In the genomic region with DNA sequence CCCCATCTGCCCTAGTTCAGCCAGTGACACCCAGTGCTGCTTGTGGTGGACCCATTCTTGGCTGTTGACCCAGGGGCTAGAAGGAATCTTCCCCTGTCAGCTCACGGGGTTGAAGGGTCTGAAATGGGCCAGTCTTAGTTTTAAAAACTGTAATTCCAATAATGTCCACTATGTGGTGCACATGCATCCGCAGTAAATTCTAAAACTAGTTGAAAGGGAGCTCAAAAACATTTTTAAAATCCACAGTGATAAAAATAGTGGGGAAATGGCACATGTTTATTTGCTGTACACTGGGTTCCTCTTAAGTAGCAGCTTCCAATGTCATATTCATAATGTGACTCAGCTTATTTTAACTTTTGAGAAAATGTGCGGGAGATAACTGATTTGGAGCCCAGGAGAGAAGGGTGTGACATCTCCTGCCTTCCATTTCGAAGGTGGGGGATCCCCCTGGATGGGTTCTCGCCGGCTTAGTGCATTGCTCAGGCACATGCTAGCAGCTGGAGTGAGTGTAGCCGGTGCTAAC, we compare ENCODE assay signal across 8 cellular contexts. TPM values are rescaled to one million over a fixed set of nuclear protein-coding genes. Genes with fewer than 3 reads are reported as not detected.
A peak's percentile ranks its signal among the peaks of the same experiment; 100 is the strongest.
DNase-seq lines count a peak whose midpoint lies in the region; ATAC-seq, FAIRE-seq and TF ChIP-seq lines count a peak whose summit lies in the region.

No MANE protein-coding gene starts in this region.

- no peaks in the 10 kb centered on the region for H3K79me2 ChIP-seq in K562 (ENCODE audit: control insufficient read depth, insufficient read depth, low read length)

- FAIRE-seq in GM19239 (lab: Jason Lieb, UNC) (peak; percentile 71), K562 (lab: Jason Lieb, UNC) (peak; percentile 86)

- no peaks in the 10 kb centered on the region for H3K27me3 ChIP-seq in CD4-positive, alpha-beta T cell (ENCODE audit: control insufficient read depth, insufficient read depth, low read length)
- no peaks in the 10 kb centered on the region for H3K27me3 ChIP-seq in K562 (ENCODE audit: control insufficient read depth in 2 of 2, insufficient read depth in 2 of 2, low read length in 2 of 2)
- no peaks in the 10 kb centered on the region for H3K27me3 ChIP-seq in iPS DF 6.9 (ENCODE audit: control insufficient read depth, insufficient read depth, low read length)

- peaks cover 16% of the 10 kb centered on the region for H3K4me1 Mint-ChIP-seq in CD4-positive, alpha-beta T cell (ENCODE audit: low read depth)

- H2AFZ ChIP-seq in K562 (ENCODE audit: low read depth, low read length): peak overlapping the region; percentile 63

- peak; percentile 68 to 71 for TF ChIP-seq RAD21 in K562 (CRISPR knock-in tag; conservative IDR thresholded peaks at IDR 0.05 in 1 of 2, IDR thresholded peaks at IDR 0.05 in 1 of 2)

- in situ Hi-C loops in K562 (cut with MboI): no loop called here

- no peak for TF ChIP-seq POLR2A in K562 (conservative IDR thresholded peaks at IDR 0.05)

- H3K4me2 ChIP-seq in K562 (ENCODE audit: insufficient read depth, low read length): peak overlapping the region; percentile 28

- no peaks in the 10 kb centered on the region for H3K9me1 ChIP-seq in K562 (ENCODE audit: control insufficient read depth, insufficient read depth, low read length)

- no peaks in the 10 kb centered on the region for H4K20me1 ChIP-seq in K562 (replicated peaks; ENCODE audit: control insufficient read depth, insufficient read depth, low read length)

- H3K4me3 ChIP-seq in K562 (no peak overlapping the region), iPS DF 6.9 (ENCODE audit: low read length) (no peak overlapping the region), skin epidermis (no peak overlapping the region)

- H3K4me1 ChIP-seq in K562 (replicated peaks in 1 of 2; ENCODE audit: control insufficient read depth in 2 of 2, insufficient read depth in 2 of 2, low read length in 2 of 2) (peaks cover 7 to 8% of the 10 kb centered on the region in 2 experiments; a peak in 3 of 5 replicates), iPS DF 6.9 (ENCODE audit: control insufficient read depth, insufficient read depth, low read length) (no peaks in the 10 kb centered on the region)

- H3K9me3 ChIP-seq in CD4-positive, alpha-beta T cell (ENCODE audit: control insufficient read depth, low read length): no peaks in the 10 kb centered on the region
- H3K9me3 ChIP-seq in K562 (replicated peaks; ENCODE audit: control insufficient read depth, insufficient read depth, low read depth, low read length) (no peaks in the 10 kb centered on the region), iPS DF 6.9 (ENCODE audit: control insufficient read depth, insufficient read depth, low read length) (no peaks in the 10 kb centered on the region)

- peak; percentile 83 for TF ChIP-seq CTCF in CD4-positive, alpha-beta T cell (IDR thresholded peaks at IDR 0.05)
- peak; percentile 54 to 78 (median 78); a peak in 5 of 6 replicates for TF ChIP-seq CTCF in K562 (IDR thresholded peaks at IDR 0.05 in 2 of 3, conservative IDR thresholded peaks at IDR 0.05 in 1 of 3; ENCODE audit: insufficient read depth in 2 of 3, low read depth in 1 of 3, low read length in 3 of 3)

- peak overlapping the region in 1 of 2 experiments; percentile 49; a peak in 1 of 4 replicates for H3K9ac ChIP-seq in K562 (ENCODE audit: insufficient read depth in 1 of 2, low read depth in 2 of 2, low read length in 2 of 2)

- no peak for TF ChIP-seq EP300 in K562 (IDR thresholded peaks at IDR 0.05; ENCODE audit: low read length)

- intact Hi-C loops in CD4-positive, alpha-beta T cell (cut with DNase I, micrococcal nuclease): loop anchor here (1.0 to 10.0 kb wide), 4 partner anchors 64 to 453 kb away; no protein-coding TSS in a partner anchor
- intact Hi-C loops in K562 (cut with micrococcal nuclease): loop anchor here (1.0 to 2.0 kb wide), 2 partner anchors 64 to 73 kb away; no protein-coding TSS in a partner anchor

- no peaks in the 10 kb centered on the region for H3K9me3 Mint-ChIP-seq in CD4-positive, alpha-beta T cell

- H3K36me3 ChIP-seq in K562 (ENCODE audit: control insufficient read depth, insufficient read depth, low read length): no peaks in the 10 kb centered on the region
- no peaks in the 10 kb centered on the region for H3K36me3 ChIP-seq in iPS DF 6.9 (ENCODE audit: control insufficient read depth, insufficient read depth, low read length)

- POLR2A ChIA-PET in CD4-positive, alpha-beta T cell (lab: Charles Lee): interaction anchor here (1.1 to 2.8 kb wide), 4 partner anchors 14 to 451 kb away, joined by 3 to 30 read pairs (median 15); partner anchors contain the start of gene KLF11
- POLR2A ChIA-PET in K562 (lab: Yijun Ruan, JAX): interaction anchor here (0.6 to 1.9 kb wide), 12 partner anchors 9 to 168 kb away, joined by 3 to 10 read pairs (median 4); partner anchors contain the start of gene KLF11

- WGBS in K562 (ENCODE audit: insufficient coverage, low coverage, missing lambda C conversion rate): 11% methylated on average over 7 of the region's 7 CpGs
- no CpG with 5 or more reads among the region's 7 CpGs for WGBS in iPS DF 6.9 (ENCODE audit: insufficient coverage, insufficient read length)

- no peak overlapping the region for H3K4me3 Mint-ChIP-seq in CD4-positive, alpha-beta T cell

- no peak for DNase-seq in CD4-positive, alpha-beta T cell
- DNase-seq in GM19239 (ENCODE audit: insufficient read length, low spot score): peak; percentile 58
- DNase-seq in NCI-H748 treated with DMSO at 0.1 percent for 48 hours (lab: John Stamatoyannopoulos, UW): peak; percentile 7
- DNase-seq in K562 (ENCODE audit: extremely low read depth in 1 of 4, low spot score in 3 of 4): peak; percentile 61 to 74 (median 64)
- DNase-seq in iPS DF 6.9 (ENCODE audit: low read depth, low spot score): peak; percentile 39
- no peak for DNase-seq in cortex of kidney (lab: John Stamatoyannopoulos, UW)

- no peak overlapping the region for H3K27ac ChIP-seq in CD4-positive, alpha-beta T cell (ENCODE audit: low read depth, low read length)
- no peak overlapping the region for H3K27ac ChIP-seq in K562 (ENCODE audit: extremely low read depth, low read depth, low read length)
- no peak overlapping the region for H3K27ac ChIP-seq in iPS DF 6.9 (ENCODE audit: low read length)
- H3K27ac ChIP-seq in skin epidermis: peak overlapping the region in 19 of 21 experiments; percentile 11 to 81 (median 48)

- no TSS peak for BruUV-seq in K562 (replicated peaks; lab: Mats Ljungman, UMichigan)

- CTCF ChIA-PET in CD4-positive, alpha-beta T cell (lab: Charles Lee): interaction anchor here (0.6 to 2.1 kb wide), 30 partner anchors 8 to 464 kb away, joined by 3 to 107 read pairs (median 4); partner anchors contain the start of genes ADAM17, KLF11 and ODC1
- CTCF ChIA-PET in K562 (lab: Yijun Ruan, JAX; ENCODE audit: low intra/inter-chr PET ratio): interaction anchor here (0.6 to 0.7 kb wide), 2 partner anchors 64 to 185 kb away, joined by 3 read pairs; no protein-coding TSS in a partner anchor

- H3K36me3 Mint-ChIP-seq in CD4-positive, alpha-beta T cell (ENCODE audit: low read depth): no peaks in the 10 kb centered on the region

- H3K27ac Mint-ChIP-seq in CD4-positive, alpha-beta T cell: no peak overlapping the region

- peak; percentile 90 for ATAC-seq in CD4-positive, alpha-beta T cell (ENCODE audit: poor library complexity)
- ATAC-seq in K562 (peak; percentile 90), HG03039 (IDR thresholded peaks at IDR 0.05; ENCODE audit: unreplicated experiment) (no peak)

- peaks cover 9% of the 10 kb centered on the region for H3K27me3 Mint-ChIP-seq in CD4-positive, alpha-beta T cell

TF ChIP-seq in K562, 482 proteins besides CTCF, POLR2A, EP300 and RAD21 (continues in another document):
- no peak for TF ChIP-seq CREM (IDR thresholded peaks at IDR 0.05; ENCODE audit: low read depth)

RNA-seq across cellular contexts. Expression of gene GRHL1, which starts 32.8 kb away (rescaled TPM):
- total RNA-seq in CD4-positive, alpha-beta T cell: under 1 TPM; 0.28 to 0.38 TPM
- 15.0 and 18.7 TPM in 2 replicates for total RNA-seq in K562 (2011; cell fraction: chromatin; rRNA removed; ENCODE audit: low replicate concordance)
- total RNA-seq in K562 (2011; cell fraction: nucleolus; rRNA removed): 7.2 and 9.7 TPM in 2 replicates
- total RNA-seq in K562 (2011; cell fraction: nucleoplasm; rRNA removed): 10.6 and 15.3 TPM in 2 replicates
- total RNA-seq in K562 (2014; rRNA removed) (4.2 and 4.5 TPM in 2 replicates), K562 (2014; rRNA removed; fragmentation: Illumina TruSeq; extraction: Trizol) (5.1 and 5.4 TPM in 2 replicates), K562 (2015; rRNA removed; fragmentation: Illumina TruSeq; extraction: Trizol) (3.2 and 3.4 TPM in 2 replicates), K562 (2021) (4.6 and 5.5 TPM in 2 replicates)
- polyA plus RNA-seq in K562 (2011; rRNA removed) (6.1 and 6.5 TPM in 2 replicates), K562 (2014; fragmentation: Illumina TruSeq; extraction: Trizol) (4.4 and 5.0 TPM in 2 replicates), K562 (2014; fragmentation: Nextera tagmentation; extraction: Ambion mirVana) (1 to 10 TPM; 1.7 to 1.9 TPM), K562 (2014; rRNA removed) (4.7 and 5.8 TPM in 2 replicates)
- polyA plus RNA-seq in K562 (2011; cell fraction: cytosol; rRNA removed): 1.2 and 3.5 TPM in 2 replicates
- 18.4 and 19.2 TPM in 2 replicates for polyA plus RNA-seq in K562 (2011; cell fraction: nucleus; rRNA removed)
- polyA plus RNA-seq in K562 (2012): 2.1 and 7.1 TPM in 2 replicates
- polyA minus RNA-seq in K562 (2011; rRNA and poly(A)+ RNA removed): 9.8 and 10.6 TPM in 2 replicates
- polyA minus RNA-seq in K562 (2011; cell fraction: cytosol; rRNA and poly(A)+ RNA removed): 2.2 and 2.6 TPM in 2 replicates
- polyA minus RNA-seq in K562 (2011; cell fraction: nucleus; rRNA and poly(A)+ RNA removed): 9.3 and 13.6 TPM in 2 replicates

RNA-seq across cellular contexts. Expression of gene KLF11, which starts 59.1 kb away (rescaled TPM):
- 10 to 100 TPM; 26.7 to 29.6 TPM for total RNA-seq in CD4-positive, alpha-beta T cell
- total RNA-seq in K562 (2011; cell fraction: chromatin; rRNA removed; ENCODE audit: low replicate concordance): 14.2 and 14.4 TPM in 2 replicates
- total RNA-seq in K562 (2011; cell fraction: nucleolus; rRNA removed): 11.3 and 12.0 TPM in 2 replicates
- 14.4 and 15.9 TPM in 2 replicates for total RNA-seq in K562 (2011; cell fraction: nucleoplasm; rRNA removed)
- total RNA-seq in K562 (2014; rRNA removed): 5.6 and 8.7 TPM in 2 replicates
- 6.1 and 6.5 TPM in 2 replicates for total RNA-seq in K562 (2014; rRNA removed; fragmentation: Illumina TruSeq; extraction: Trizol)
- 6.7 and 7.1 TPM in 2 replicates for total RNA-seq in K562 (2015; rRNA removed; fragmentation: Illumina TruSeq; extraction: Trizol)
- total RNA-seq in K562 (2021): 13.1 and 13.4 TPM in 2 replicates
- polyA plus RNA-seq in K562 (2011; rRNA removed): 11.4 and 19.6 TPM in 2 replicates
- 7.0 and 9.5 TPM in 2 replicates for polyA plus RNA-seq in K562 (2011; cell fraction: cytosol; rRNA removed)
- polyA plus RNA-seq in K562 (2011; cell fraction: nucleus; rRNA removed): 12.5 and 13.4 TPM in 2 replicates
- polyA plus RNA-seq in K562 (2012): 5.1 and 7.4 TPM in 2 replicates
- 10.7 and 10.8 TPM in 2 replicates for polyA plus RNA-seq in K562 (2014; fragmentation: Illumina TruSeq; extraction: Trizol)
- polyA plus RNA-seq in K562 (2014; fragmentation: Nextera tagmentation; extraction: Ambion mirVana): 1 to 10 TPM; 2.1 to 3.0 TPM
- 6.2 and 6.5 TPM in 2 replicates for polyA plus RNA-seq in K562 (2014; rRNA removed)
- polyA minus RNA-seq in K562 (2011; rRNA and poly(A)+ RNA removed): 11.9 and 14.6 TPM in 2 replicates
- 7.5 and 8.1 TPM in 2 replicates for polyA minus RNA-seq in K562 (2011; cell fraction: cytosol; rRNA and poly(A)+ RNA removed)
- polyA minus RNA-seq in K562 (2011; cell fraction: nucleus; rRNA and poly(A)+ RNA removed): 4.7 and 8.6 TPM in 2 replicates

Comparison
In these comparisons a context has a peak if more than half of its experiments do, and no peak if none do; other contexts are left out.
1. DNase-seq: peak in GM19239 (single experiment), NCI-H748 treated with DMSO at 0.1 percent for 48 hours (single experiment), K562 (4 of 4) and iPS DF 6.9 (single experiment); none in CD4-positive, alpha-beta T cell (0 of 10) and cortex of kidney (single experiment).
2. H3K27ac ChIP-seq: peak in skin epidermis (19 of 21); none in CD4-positive, alpha-beta T cell (single experiment), K562 (single experiment) and iPS DF 6.9 (single experiment).